In the genomic region with DNA sequence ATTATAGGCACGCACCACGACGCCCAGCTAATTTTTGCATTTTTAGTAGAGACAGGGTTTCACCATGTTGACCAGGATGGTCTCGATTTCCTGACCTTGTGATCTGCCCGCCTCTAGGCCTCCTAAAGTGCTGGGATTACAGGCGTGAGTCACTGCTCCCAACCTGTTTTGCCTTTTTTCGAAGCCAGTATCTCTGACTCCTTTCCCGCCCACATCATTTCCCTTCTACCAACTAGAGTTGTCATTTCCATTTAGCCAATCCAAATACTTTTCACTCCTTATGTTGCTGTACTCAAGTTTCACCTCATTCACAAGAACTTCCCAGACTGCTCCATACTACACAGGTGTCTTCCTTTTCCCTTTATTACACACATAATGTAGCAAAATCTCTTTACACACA, we compare ENCODE assay signal across 25 cellular contexts.
"Had no signal": no experiment of that assay in that cellular context is flagged by ENCODE, and none has a peak within 500 bp of the region (broad histone marks: within the 10 kb centered on the region; RNA-seq: fewer than 3 reads in every experiment).

No MANE protein-coding gene starts in this region.

- H3K27me3 ChIP-seq: brain microvascular endothelial cell, cardiac muscle cell, SJCRH30 had no signal

- H3K4me3 Mint-ChIP-seq: activated CD4-positive, alpha-beta memory T cell treated with anti-CD3 and anti-CD28 coated beads, Interleukin-2, amount 10 ng/mL, durations not matched to agents 7 days and 5 days; activated CD4-positive, alpha-beta T cell treated with anti-CD3 and anti-CD28 coated beads for 36 hours; activated naive CD4-positive, alpha-beta T cell treated with anti-CD3 and anti-CD28 coated beads for 36 hours; activated naive CD8-positive, alpha-beta T cell; activated T-helper 17 cell treated with anti-CD3 and anti-CD28 coated beads, Interleukin-2, amount 50 U/mL, for 72 hours had no signal

- H3K27ac Mint-ChIP-seq: activated CD4-positive, alpha-beta memory T cell treated with anti-CD3 and anti-CD28 coated beads, Interleukin-2, amount 10 ng/mL, durations not matched to agents 7 days and 5 days; activated CD4-positive, alpha-beta T cell treated with anti-CD3 and anti-CD28 coated beads for 36 hours; activated naive CD4-positive, alpha-beta T cell treated with anti-CD3 and anti-CD28 coated beads for 36 hours; activated naive CD8-positive, alpha-beta T cell; activated T-helper 17 cell treated with anti-CD3 and anti-CD28 coated beads, Interleukin-2, amount 50 U/mL, for 72 hours had no signal

- H3K9ac ChIP-seq: SK-N-SH had no signal

- ATAC-seq: activated CD4-positive, alpha-beta T cell treated with anti-CD3 and anti-CD28 coated beads for 36 hours; activated T-helper 17 cell treated with anti-CD3 and anti-CD28 coated beads, Interleukin-2, amount 50 U/mL, for 72 hours had no signal

- DNase-seq: activated CD4-positive, alpha-beta memory T cell treated with anti-CD3 and anti-CD28 coated beads, Interleukin-2, amount 10 ng/mL, durations not matched to agents 7 days and 5 days; activated CD4-positive, alpha-beta T cell treated with anti-CD3 and anti-CD28 coated beads for 36 hours; activated CD4-positive, alpha-beta T cell treated with anti-CD3 and anti-CD28 coated beads, Interleukin-2, amount 50 U/mL, for 1 hour; activated CD4-positive, CD25-positive, alpha-beta regulatory T cell; activated gamma-delta T cell; activated naive CD4-positive, alpha-beta T cell treated with anti-CD3 and anti-CD28 coated beads for 36 hours; activated T-cell treated with anti-CD3 and anti-CD28 coated beads for 4 hours; activated T-cell treated with anti-CD3 and anti-CD28 coated beads, Interleukin-2, amount 50 U/mL, for 48 hours; amygdala; brain microvascular endothelial cell; Kasumi-1; NCI-H1048; NCI-H1694; NCI-H2029; NCI-H2107; NCI-H446; NCI-H524; PC-9; SJCRH30; SK-N-SH; T-helper 1 cell had no signal

- H2AFZ ChIP-seq: PC-9 had no signal

- H3K4me2 ChIP-seq: PC-9, SK-N-SH had no signal

- H3K36me3 ChIP-seq: brain microvascular endothelial cell, cardiac muscle cell, SJCRH30 had no signal

- H3K4me3 ChIP-seq: cardiac muscle cell, PC-9, SJCRH30 had no signal

- H3K27ac ChIP-seq: brain microvascular endothelial cell, cardiac muscle cell, PC-9, SJCRH30, VCaP had no signal

- H3K9me3 ChIP-seq: SJCRH30, SK-N-SH had no signal

- H3K27me3 Mint-ChIP-seq: activated CD4-positive, alpha-beta memory T cell treated with anti-CD3 and anti-CD28 coated beads, Interleukin-2, amount 10 ng/mL, durations not matched to agents 7 days and 5 days; activated CD4-positive, alpha-beta T cell treated with anti-CD3 and anti-CD28 coated beads for 36 hours; activated naive CD8-positive, alpha-beta T cell; activated T-helper 17 cell treated with anti-CD3 and anti-CD28 coated beads, Interleukin-2, amount 50 U/mL, for 72 hours had no signal

- H3K4me1 Mint-ChIP-seq: activated CD4-positive, alpha-beta memory T cell treated with anti-CD3 and anti-CD28 coated beads, Interleukin-2, amount 10 ng/mL, durations not matched to agents 7 days and 5 days; activated CD4-positive, alpha-beta T cell treated with anti-CD3 and anti-CD28 coated beads for 36 hours; activated T-helper 17 cell treated with anti-CD3 and anti-CD28 coated beads, Interleukin-2, amount 50 U/mL, for 72 hours had no signal

- H3K4me1 ChIP-seq: SJCRH30 had no signal
